ENCODE assay signal across 1 cellular context in genomic region chrX:19879181-19879580, GRCh38.
TF ChIP-seq lines count a peak whose summit lies in the region.

No MANE protein-coding gene starts in this region.

TF ChIP-seq in GM12878, 131 proteins besides CTCF, POLR2A, EP300 and RAD21:
- no peak for TF ChIP-seq BHLHE40 (IDR thresholded peaks at IDR 0.05; ENCODE audit: borderline replicate concordance in 1 of 2, low read depth in 2 of 2, low read length in 1 of 2)
- no peak for TF ChIP-seq ZNF274 (IDR thresholded peaks at IDR 0.05; ENCODE audit: insufficient read depth, insufficient read length)
- TF ChIP-seq MEF2A (IDR thresholded peaks at IDR 0.05; ENCODE audit: insufficient read depth, low read depth, low read length), result no peak
- no peak for TF ChIP-seq DPF2 (IDR thresholded peaks at IDR 0.05)
- TF ChIP-seq TARDBP (IDR thresholded peaks at IDR 0.05; ENCODE audit: borderline replicate concordance), result no peak
- TF ChIP-seq BCL3 (IDR thresholded peaks at IDR 0.05; ENCODE audit: borderline replicate concordance, insufficient read depth, low read depth, low read length, poor library complexity, severe bottlenecking), result no peak
- TF ChIP-seq SREBF1 (IDR thresholded peaks at IDR 0.05; ENCODE audit: low read length), result no peak
- TF ChIP-seq ZBED1 (IDR thresholded peaks at IDR 0.05; ENCODE audit: borderline replicate concordance), result no peak
- TF ChIP-seq, protein P1, sequence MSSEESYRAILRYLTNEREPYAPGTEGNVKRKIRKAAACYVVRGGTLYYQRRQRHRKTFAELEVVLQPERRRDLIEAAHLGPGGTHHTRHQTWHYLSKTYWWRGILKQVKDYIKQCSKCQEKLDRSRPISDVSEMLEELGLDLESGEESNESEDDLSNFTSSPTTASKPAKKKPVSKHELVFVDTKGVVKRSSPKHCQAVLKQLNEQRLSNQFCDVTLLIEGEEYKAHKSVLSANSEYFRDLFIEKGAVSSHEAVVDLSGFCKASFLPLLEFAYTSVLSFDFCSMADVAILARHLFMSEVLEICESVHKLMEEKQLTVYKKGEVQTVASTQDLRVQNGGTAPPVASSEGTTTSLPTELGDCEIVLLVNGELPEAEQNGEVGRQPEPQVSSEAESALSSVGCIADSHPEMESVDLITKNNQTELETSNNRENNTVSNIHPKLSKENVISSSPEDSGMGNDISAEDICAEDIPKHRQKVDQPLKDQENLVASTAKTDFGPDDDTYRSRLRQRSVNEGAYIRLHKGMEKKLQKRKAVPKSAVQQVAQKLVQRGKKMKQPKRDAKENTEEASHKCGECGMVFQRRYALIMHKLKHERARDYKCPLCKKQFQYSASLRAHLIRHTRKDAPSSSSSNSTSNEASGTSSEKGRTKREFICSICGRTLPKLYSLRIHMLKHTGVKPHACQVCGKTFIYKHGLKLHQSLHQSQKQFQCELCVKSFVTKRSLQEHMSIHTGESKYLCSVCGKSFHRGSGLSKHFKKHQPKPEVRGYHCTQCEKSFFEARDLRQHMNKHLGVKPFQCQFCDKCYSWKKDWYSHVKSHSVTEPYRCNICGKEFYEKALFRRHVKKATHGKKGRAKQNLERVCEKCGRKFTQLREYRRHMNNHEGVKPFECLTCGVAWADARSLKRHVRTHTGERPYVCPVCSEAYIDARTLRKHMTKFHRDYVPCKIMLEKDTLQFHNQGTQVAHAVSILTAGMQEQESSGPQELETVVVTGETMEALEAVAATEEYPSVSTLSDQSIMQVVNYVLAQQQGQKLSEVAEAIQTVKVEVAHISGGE (CRISPR knock-in tag; IDR thresholded peaks at IDR 0.05), result no peak
- no peak for TF ChIP-seq POU2F2 (IDR thresholded peaks at IDR 0.05; ENCODE audit: borderline replicate concordance, low read depth, low read length)
- no peak for TF ChIP-seq ZNF622 (IDR thresholded peaks at IDR 0.05)
- no peak for TF ChIP-seq EED (IDR thresholded peaks at IDR 0.05; ENCODE audit: low read depth)
- TF ChIP-seq YY1 (IDR thresholded peaks at IDR 0.05; ENCODE audit: low read depth, low read length), result no peak
- TF ChIP-seq ESRRA (IDR thresholded peaks at IDR 0.05; ENCODE audit: low read length), result no peak
TF ChIP-seq in GM12878: peak in this region for 0.
